16 cellular contexts compared by ENCODE assay signal in genomic region chr15:98859149-98859548, GRCh38.
A peak's percentile ranks its signal among the peaks of the same experiment; 100 is the strongest.
DNase-seq lines count a peak whose midpoint lies in the region; ATAC-seq and TF ChIP-seq lines count a peak whose summit lies in the region.
"Had no signal": no experiment of that assay in that cellular context is flagged by ENCODE, and none has a peak within 500 bp of the region (broad histone marks: within the 10 kb centered on the region; RNA-seq: fewer than 3 reads in every experiment).

No MANE protein-coding gene starts in this region.

- no peaks in the 10 kb centered on the region for H3K36me3 ChIP-seq in lung (ENCODE audit: control insufficient read depth in 2 of 2, insufficient read depth in 2 of 2, low read length in 2 of 2)
- H3K36me3 ChIP-seq: gastroesophageal sphincter had no signal

- no peaks in the 10 kb centered on the region for H3K27me3 ChIP-seq in lung (ENCODE audit: control insufficient read depth, insufficient read depth)
- H3K27me3 ChIP-seq: gastroesophageal sphincter had no signal

- no peaks in the 10 kb centered on the region for H3K9me3 Mint-ChIP-seq in activated naive CD4-positive, alpha-beta T cell treated with anti-CD3 and anti-CD28 coated beads, Interleukin-2, amount 50 U/mL, for 24 hours
- H3K9me3 Mint-ChIP-seq in T-cell = no peaks in the 10 kb centered on the region
- H3K9me3 Mint-ChIP-seq: IgD-negative memory B cell had no signal

- 72 to 76% methylated on average over 6 of the region's 6 CpGs for WGBS in lung, 2 donors

- H3K4me3 Mint-ChIP-seq in activated naive CD4-positive, alpha-beta T cell treated with anti-CD3 and anti-CD28 coated beads, Interleukin-2, amount 50 U/mL, for 24 hours = peak overlapping the region; percentile 43
- peak overlapping the region; percentile 34 to 59 (median 53) for H3K4me3 Mint-ChIP-seq in T-cell

- no peaks in the 10 kb centered on the region for H3K9me3 ChIP-seq in lung (ENCODE audit: control insufficient read depth in 2 of 2, insufficient read depth in 1 of 2, low read length in 1 of 2)
- H3K9me3 ChIP-seq: gastroesophageal sphincter had no signal

- H3K27ac Mint-ChIP-seq in activated naive CD4-positive, alpha-beta T cell treated with anti-CD3 and anti-CD28 coated beads, Interleukin-2, amount 50 U/mL, for 24 hours = peak overlapping the region; percentile 90
- H3K27ac Mint-ChIP-seq in T-cell = peak overlapping the region; percentile 85 to 94

- H3K4me3 ChIP-seq in lung = no peak overlapping the region
- H3K4me3 ChIP-seq: gastroesophageal sphincter had no signal

- peaks cover 85% of the 10 kb centered on the region for H3K4me1 Mint-ChIP-seq in activated naive CD4-positive, alpha-beta T cell treated with anti-CD3 and anti-CD28 coated beads, Interleukin-2, amount 50 U/mL, for 24 hours
- H3K4me1 Mint-ChIP-seq in T-cell = peaks cover 53 to 78% (median 72%) of the 10 kb centered on the region in 3 donors

- H3K36me3 Mint-ChIP-seq in activated naive CD4-positive, alpha-beta T cell treated with anti-CD3 and anti-CD28 coated beads, Interleukin-2, amount 50 U/mL, for 24 hours = no peaks in the 10 kb centered on the region
- no peaks in the 10 kb centered on the region for H3K36me3 Mint-ChIP-seq in T-cell
- H3K36me3 Mint-ChIP-seq: IgD-negative memory B cell had no signal

- H3K4me1 ChIP-seq in lung (ENCODE audit: control insufficient read depth in 2 of 2, insufficient read depth in 2 of 2, low read length in 2 of 2) = peaks cover 0 to 18% of the 10 kb centered on the region in 2 donors
- H3K4me1 ChIP-seq: parathyroid adenoma had no signal

- peak in 1 of 4 experiments; percentile 7 for ATAC-seq in T-cell (replicated peaks in 1 of 4)
- peak; percentile 49 for ATAC-seq in lung (ENCODE audit: insufficient read depth, low FRiP score)
- ATAC-seq in GM19324 (IDR thresholded peaks at IDR 0.05; ENCODE audit: low FRiP score, unreplicated experiment) = no peak
- ATAC-seq in HG03439 (IDR thresholded peaks at IDR 0.05; ENCODE audit: unreplicated experiment) = no peak
- ATAC-seq: gastroesophageal sphincter had no signal

- H3K27ac ChIP-seq in lung (ENCODE audit: low read depth in 1 of 2, low read length in 1 of 2) = no peak overlapping the region
- H3K27ac ChIP-seq: parathyroid adenoma, RWPE1 had no signal

- POLR2A ChIA-PET in T-cell (lab: Charles Lee) = interaction anchor here in 1 of 2 donors (1.0 kb wide), 1 partner anchor 163 kb away, joined by 4 read pairs; no protein-coding TSS in a partner anchor

- no peak for TF ChIP-seq CTCF in lung (IDR thresholded peaks at IDR 0.05; ENCODE audit: control extremely low read depth, extremely low read depth)

- no peaks in the 10 kb centered on the region for H3K27me3 Mint-ChIP-seq in activated naive CD4-positive, alpha-beta T cell treated with anti-CD3 and anti-CD28 coated beads, Interleukin-2, amount 50 U/mL, for 24 hours
- H3K27me3 Mint-ChIP-seq in T-cell = no peaks in the 10 kb centered on the region

- no peak for DNase-seq in activated naive CD4-positive, alpha-beta T cell treated with Interleukin-2 at 50 U/mL for 16 hours
- DNase-seq in T-cell (no peak), lung (ENCODE audit: low spot score) (no peak), NCI-H2227 (lab: John Stamatoyannopoulos, UW; ENCODE audit: unreplicated experiment) (no peak)
- DNase-seq in activated effector memory CD4-positive, alpha-beta T cell treated with Interleukin-2 at 50 U/mL for 16 hours = no peak
- DNase-seq: activated naive CD4-positive, alpha-beta T cell treated with anti-CD3 and anti-CD28 coated beads, Interleukin-2, amount 50 U/mL, for 16 hours; C1 segment of cervical spinal cord; central memory CD4-positive, alpha-beta T cell; NCI-H526 treated with DMSO at 0.1 percent for 48 hours had no signal

- CTCF ChIA-PET in T-cell (lab: Charles Lee) = interaction anchor here (0.6 to 1.0 kb wide), 4 partner anchors 79 to 214 kb away, joined by 3 to 4 read pairs (median 4); no protein-coding TSS in a partner anchor
